ENCODE assay signal across 1 cellular context in genomic region chr5:94849821-94850736, GRCh38.
TF ChIP-seq lines count a peak whose summit lies in the region.

No MANE protein-coding gene starts in this region.

TF ChIP-seq in SK-N-SH, 30 proteins besides CTCF, POLR2A, EP300 and RAD21 (continued from another document):
- TF ChIP-seq REST (IDR thresholded peaks at IDR 0.05; ENCODE audit: low read depth, low read length) = no peak
- TF ChIP-seq, protein P1, sequence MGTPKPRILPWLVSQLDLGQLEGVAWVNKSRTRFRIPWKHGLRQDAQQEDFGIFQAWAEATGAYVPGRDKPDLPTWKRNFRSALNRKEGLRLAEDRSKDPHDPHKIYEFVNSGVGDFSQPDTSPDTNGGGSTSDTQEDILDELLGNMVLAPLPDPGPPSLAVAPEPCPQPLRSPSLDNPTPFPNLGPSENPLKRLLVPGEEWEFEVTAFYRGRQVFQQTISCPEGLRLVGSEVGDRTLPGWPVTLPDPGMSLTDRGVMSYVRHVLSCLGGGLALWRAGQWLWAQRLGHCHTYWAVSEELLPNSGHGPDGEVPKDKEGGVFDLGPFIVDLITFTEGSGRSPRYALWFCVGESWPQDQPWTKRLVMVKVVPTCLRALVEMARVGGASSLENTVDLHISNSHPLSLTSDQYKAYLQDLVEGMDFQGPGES (IDR thresholded peaks at IDR 0.05; ENCODE audit: low read depth, low read length) = no peak
- no peak for TF ChIP-seq NFIC (IDR thresholded peaks at IDR 0.05; ENCODE audit: borderline replicate concordance)
- TF ChIP-seq MEF2A (IDR thresholded peaks at IDR 0.05; ENCODE audit: borderline replicate concordance, low read depth) = no peak
- TF ChIP-seq SMC3 (IDR thresholded peaks at IDR 0.05; ENCODE audit: low read depth, low read length) = peak; percentile 72
- TF ChIP-seq YY1 (IDR thresholded peaks at IDR 0.05; ENCODE audit: low read depth) = no peak
